Comparison of ENCODE assay signal across 23 cellular contexts in genomic region chr20:19812696-19813095, GRCh38. TPM values are rescaled to one million over a fixed set of nuclear protein-coding genes. Genes with fewer than 3 reads are reported as not detected.
DNase-seq lines count a peak whose midpoint lies in the region; ATAC-seq and TF ChIP-seq lines count a peak whose summit lies in the region.
"Had no signal": no experiment of that assay in that cellular context is flagged by ENCODE, and none has a peak within 500 bp of the region (broad histone marks: within the 10 kb centered on the region; RNA-seq: fewer than 3 reads in every experiment).

No MANE protein-coding gene starts in this region.

- TF ChIP-seq RAD21 in IMR-90 (IDR thresholded peaks at IDR 0.05; ENCODE audit: low read length), result no peak

- H4K91ac ChIP-seq in IMR-90 (ENCODE audit: insufficient read depth, low read depth, low read length), result peak overlapping the region; percentile 86

- H3K27ac ChIP-seq in IMR-90 (ENCODE audit: insufficient read depth, low read length), result peak overlapping the region; percentile 79
- peak overlapping the region; percentile 32 to 73 for H3K27ac ChIP-seq in ascending aorta
- H3K27ac ChIP-seq: right lobe of liver, RWPE1 had no signal

- CTCF ChIA-PET in IMR-90 (lab: Yijun Ruan, JAX), result interaction anchor here (0.5 to 1.0 kb wide), 2 partner anchors 76 to 152 kb away, joined by 3 to 8 read pairs; no protein-coding TSS in a partner anchor

- no peaks in the 10 kb centered on the region for H3K9me3 ChIP-seq in IMR-90 (ENCODE audit: control insufficient read depth, insufficient read depth, low read length)
- H3K9me3 ChIP-seq in ascending aorta, result no peaks in the 10 kb centered on the region
- H3K9me3 ChIP-seq: right lobe of liver, uterus had no signal

- no peak overlapping the region for H3K4me2 ChIP-seq in IMR-90 (ENCODE audit: low read depth, low read length)

- no peak overlapping the region for H2AFZ ChIP-seq in IMR-90 (replicated peaks; ENCODE audit: low read length, poor library complexity)

- H3K4me3 Mint-ChIP-seq in nephron progenitor cell, result no peak overlapping the region
- H3K4me3 Mint-ChIP-seq: activated B cell treated with CpG ODN at 0.5 μM for 24 hours; activated CD4-positive, alpha-beta memory T cell treated with anti-CD3 and anti-CD28 coated beads, Interleukin-2, amount 10 ng/mL, durations not matched to agents 7 days and 5 days; CD4-positive, alpha-beta T cell; nephron had no signal

- DNase-seq in AG10803 (ENCODE audit: low read depth), result peak; percentile 57
- no peak for DNase-seq in IMR-90
- DNase-seq in ascending aorta (ENCODE audit: low spot score in 2 of 2), result no peak
- DNase-seq in nephron progenitor cell, result no peak
- DNase-seq in NCI-H2107 treated with DMSO at 0.1 percent for 48 hours (lab: John Stamatoyannopoulos, UW; ENCODE audit: unreplicated experiment), result no peak
- DNase-seq in NCI-H774 (lab: John Stamatoyannopoulos, UW), result no peak
- DNase-seq: activated B cell treated with CpG ODN at 0.5 μM for 24 hours; activated CD4-positive, alpha-beta memory T cell treated with anti-CD3 and anti-CD28 coated beads, Interleukin-2, amount 10 ng/mL, durations not matched to agents 7 days and 5 days; activated effector memory CD4-positive, alpha-beta T cell treated with anti-CD3 and anti-CD28 coated beads, Interleukin-2, amount 50 U/mL, for 16 hours; CD4-positive, alpha-beta T cell; midbrain; NCI-H2107; NCI-H510A; posterior cingulate gyrus; right lobe of liver; T1000; uterus had no signal

- peak overlapping the region; percentile 95 for H3K4ac ChIP-seq in IMR-90 (ENCODE audit: low read depth, low read length)

- H2BK15ac ChIP-seq in IMR-90 (ENCODE audit: low read depth, low read length), result peak overlapping the region; percentile 96

- H3K36me3 Mint-ChIP-seq in nephron progenitor cell (ENCODE audit: low read depth), result peaks cover 57% of the 10 kb centered on the region

- H2BK120ac ChIP-seq in IMR-90 (ENCODE audit: low read depth, low read length), result peak overlapping the region; percentile 99

- no peak overlapping the region for H3K9ac ChIP-seq in IMR-90 (ENCODE audit: low read depth, low read length)

- H3K9me1 ChIP-seq in IMR-90 (ENCODE audit: insufficient read depth, low read length), result peaks cover 24% of the 10 kb centered on the region

- H3K9me3 Mint-ChIP-seq in nephron progenitor cell, result peaks cover 2% of the 10 kb centered on the region
- H3K9me3 Mint-ChIP-seq: activated B cell treated with CpG ODN at 0.5 μM for 24 hours; activated CD4-positive, alpha-beta memory T cell treated with anti-CD3 and anti-CD28 coated beads, Interleukin-2, amount 10 ng/mL, durations not matched to agents 7 days and 5 days; CD4-positive, alpha-beta T cell; nephron had no signal

- H3K4me3 ChIP-seq in AG10803 (ENCODE audit: low read length), result no peak overlapping the region
- H3K4me3 ChIP-seq in IMR-90 (ENCODE audit: insufficient read depth, low read depth, low read length), result no peak overlapping the region
- H3K4me3 ChIP-seq in ascending aorta, result no peak overlapping the region
- H3K4me3 ChIP-seq: coronary artery, right lobe of liver, uterus had no signal

- peaks cover 22 to 54% of the 10 kb centered on the region in 2 experiments; a peak in 3 of 4 replicates for H3K79me1 ChIP-seq in IMR-90 (ENCODE audit: low read depth in 1 of 2, low read length in 2 of 2)

- TF ChIP-seq POLR2A in IMR-90 (IDR thresholded peaks at IDR 0.05; ENCODE audit: low read depth, low read length), result no peak

- H3K4me1 ChIP-seq in IMR-90 (ENCODE audit: control insufficient read depth, insufficient read depth, low read length) (peaks cover 27% of the 10 kb centered on the region), ascending aorta (peaks cover 16 to 37% of the 10 kb centered on the region in 2 donors)
- H3K4me1 ChIP-seq: right lobe of liver had no signal

- peaks cover 44% of the 10 kb centered on the region for H3K4me1 Mint-ChIP-seq in nephron progenitor cell

- H2AK9ac ChIP-seq in IMR-90 (replicated peaks; ENCODE audit: low read depth, low read length, poor library complexity), result no peak overlapping the region

- WGBS in IMR-90 (ENCODE audit: extremely low coverage in 2 of 2, insufficient read length in 1 of 2), 2 experiments, result no CpG with 5 or more reads among the region's 1 CpG

- H3K14ac ChIP-seq in IMR-90 (replicated peaks; ENCODE audit: low read depth, low read length), result peak overlapping the region; percentile 97

- H2BK20ac ChIP-seq in IMR-90 (ENCODE audit: low read depth, low read length), result peak overlapping the region; percentile 100

- peak overlapping the region; percentile 98 for H4K5ac ChIP-seq in IMR-90 (ENCODE audit: low read depth, low read length)

- H3K27ac Mint-ChIP-seq in nephron progenitor cell, result peak overlapping the region; percentile 10
- H3K27ac Mint-ChIP-seq: activated B cell treated with CpG ODN at 0.5 μM for 24 hours; activated CD4-positive, alpha-beta memory T cell treated with anti-CD3 and anti-CD28 coated beads, Interleukin-2, amount 10 ng/mL, durations not matched to agents 7 days and 5 days; CD4-positive, alpha-beta T cell; nephron had no signal

- no peak for TF ChIP-seq CTCF in AG10803 (conservative IDR thresholded peaks at IDR 0.05; ENCODE audit: low read length)
- no peak for TF ChIP-seq CTCF in IMR-90 (conservative IDR thresholded peaks at IDR 0.05; ENCODE audit: low read depth, low read length)
- no peak for TF ChIP-seq CTCF in ascending aorta (IDR thresholded peaks at IDR 0.05)
- TF ChIP-seq CTCF in nephron progenitor cell (IDR thresholded peaks at IDR 0.05), result no peak

- H4K8ac ChIP-seq in IMR-90 (ENCODE audit: low read depth in 2 of 2, low read length in 2 of 2), result peak overlapping the region; percentile 81 to 85

- dilution Hi-C loops in IMR-90 (cut with HindIII; ENCODE audit: low sequenced_read_pairs, unreplicated experiment), result no loop called here

- H3K27me3 Mint-ChIP-seq in nephron progenitor cell (ENCODE audit: low read depth, poor library complexity), result peaks cover 2% of the 10 kb centered on the region
- H3K27me3 Mint-ChIP-seq: activated B cell treated with CpG ODN at 0.5 μM for 24 hours had no signal

- ATAC-seq in IMR-90 (ENCODE audit: low read depth) (no peak), GM19452 (IDR thresholded peaks at IDR 0.05; ENCODE audit: unreplicated experiment) (no peak), GM21786 (IDR thresholded peaks at IDR 0.05; ENCODE audit: unreplicated experiment) (no peak)
- ATAC-seq: left lobe of liver, right lobe of liver had no signal

- in situ Hi-C loops in IMR-90 (cut with MboI; ENCODE audit: low sequenced_read_pairs), result no loop called here

- intact Hi-C loops in IMR-90 (cut with micrococcal nuclease) (loop anchor here (10.0 kb wide), 1 partner anchor 162 kb away; no protein-coding TSS in a partner anchor), ascending aorta (cut with DNase I) (no loop called here)

- no peaks in the 10 kb centered on the region for H4K20me1 ChIP-seq in IMR-90 (ENCODE audit: insufficient read depth, low read length)

- peak overlapping the region; percentile 97 for H3K23ac ChIP-seq in IMR-90 (ENCODE audit: low read depth, low read length)

- no TSS peak for BruUV-seq in IMR-90 (replicated peaks; lab: Mats Ljungman, UMichigan)

- POLR2A ChIA-PET in IMR-90 (lab: Charles Lee; ENCODE audit: unreplicated experiment), result interaction anchor here (0.6 to 1.0 kb wide), 3 partner anchors 73 to 130 kb away, joined by 3 read pairs; no protein-coding TSS in a partner anchor

- peak overlapping the region; percentile 59 for H3K56ac ChIP-seq in IMR-90 (ENCODE audit: extremely low read depth, insufficient read depth, low read length)

- H3K36me3 ChIP-seq in IMR-90 (ENCODE audit: control insufficient read depth, insufficient read depth, low read length) (peaks cover 13% of the 10 kb centered on the region), ascending aorta (no peaks in the 10 kb centered on the region)
- H3K36me3 ChIP-seq: right lobe of liver, uterus had no signal

- no peaks in the 10 kb centered on the region for H3K27me3 ChIP-seq in IMR-90 (ENCODE audit: control insufficient read depth, insufficient read depth, low read length)
- H3K27me3 ChIP-seq in ascending aorta, result no peaks in the 10 kb centered on the region
- H3K27me3 ChIP-seq: right lobe of liver, uterus had no signal

- peak overlapping the region; percentile 98 for H2BK5ac ChIP-seq in IMR-90 (ENCODE audit: low read depth, low read length, poor library complexity, severe bottlenecking)

- peak overlapping the region; percentile 83 for H3K18ac ChIP-seq in IMR-90 (ENCODE audit: low read depth, low read length)

- H2AK5ac ChIP-seq in IMR-90 (ENCODE audit: low read depth, low read length), result peak overlapping the region; percentile 97

TF ChIP-seq in IMR-90, 13 proteins besides CTCF, POLR2A, EP300 and RAD21:
- TF ChIP-seq MXI1 (IDR thresholded peaks at IDR 0.05; ENCODE audit: borderline replicate concordance, low read depth, low read length) (no peak), NFE2L2 (IDR thresholded peaks at IDR 0.05; ENCODE audit: low read depth, low read length) (no peak), MAZ (IDR thresholded peaks at IDR 0.05; ENCODE audit: borderline replicate concordance, low read depth, low read length) (no peak), CEBPB (IDR thresholded peaks at IDR 0.05; ENCODE audit: low read depth, low read length) (no peak), SMC3 (IDR thresholded peaks at IDR 0.05; ENCODE audit: low read depth, low read length) (no peak), RFX5 (IDR thresholded peaks at IDR 0.05; ENCODE audit: low read depth, low read length) (no peak), MAFK (IDR thresholded peaks at IDR 0.05; ENCODE audit: low read depth, low read length) (no peak), RCOR1 (IDR thresholded peaks at IDR 0.05; ENCODE audit: insufficient replicate concordance, low read length) (no peak)
TF ChIP-seq in IMR-90: peak in this region for 0.

RNA-seq across cellular contexts. Expression of gene RIN2, which starts 54.6 kb away (rescaled TPM):
- 61.4 and 72.2 TPM in 2 replicates for total RNA-seq in IMR-90 (2012; rRNA removed)
- polyA plus RNA-seq in IMR-90 (2012; rRNA removed), result 16.1 and 16.8 TPM in 2 replicates
- 7.9 and 9.9 TPM in 2 replicates for polyA plus RNA-seq in IMR-90 (2012; cell fraction: cytosol; rRNA removed)
- polyA plus RNA-seq in IMR-90 (2012; cell fraction: nucleus; rRNA removed; ENCODE audit: low replicate concordance), result 14.3 and 33.4 TPM in 2 replicates
- 45.7 TPM for total RNA-seq in ascending aorta
- total RNA-seq: activated CD4-positive, alpha-beta memory T cell treated with anti-CD3 and anti-CD28 coated beads, Interleukin-2, amount 10 ng/mL, durations not matched to agents 7 days and 5 days had no signal
